24 cellular contexts compared by ENCODE assay signal in the genomic region with DNA sequence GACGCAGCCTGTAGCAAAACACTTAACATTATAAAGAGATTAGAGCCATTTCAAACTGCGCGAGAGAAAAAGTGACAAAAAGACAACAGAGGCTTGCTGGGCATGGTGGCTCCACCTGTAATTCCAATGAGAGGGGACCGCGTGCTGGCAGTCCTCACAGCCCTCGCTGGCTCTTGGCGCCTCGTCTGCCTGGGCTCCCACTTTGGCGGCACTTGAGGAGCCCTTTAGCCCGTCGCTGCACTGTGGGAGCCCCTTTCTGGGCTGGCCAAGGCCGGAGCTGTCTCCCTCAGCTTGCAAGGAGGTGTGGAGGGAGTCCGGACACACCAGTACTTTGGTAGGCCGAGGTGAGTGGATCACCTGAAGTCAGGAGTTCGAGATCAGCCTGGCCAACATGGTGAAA.
"Had no signal": no experiment of that assay in that cellular context is flagged by ENCODE, and none has a peak within 500 bp of the region (broad histone marks: within the 10 kb centered on the region; RNA-seq: fewer than 3 reads in every experiment).

No MANE protein-coding gene starts in this region.

- H3K79me2 ChIP-seq: hepatocyte had no signal

- H3K27me3 ChIP-seq: esophagus muscularis mucosa, foreskin keratinocyte, gastroesophageal sphincter, heart left ventricle, hepatocyte, left lung, ovary, spleen, transverse colon, upper lobe of right lung, uterus had no signal

- H3K27me3 Mint-ChIP-seq: naive thymus-derived CD8-positive, alpha-beta T cell; stimulated activated naive B cell treated with anti-CD40 and anti-IgM and Interleukin-4, amounts not matched to agents 10 μg/mL and 1 μg/mL and 100 μg/mL, for 72 hours; stimulated activated naive CD8-positive, alpha-beta T cell treated with anti-CD3 and anti-CD28 coated beads, Interleukin-15, Interleukin-2, amounts not matched to agents 100 ng/mL and 50 ng/mL, for 24 hours had no signal

- H3K9me3 Mint-ChIP-seq: naive thymus-derived CD8-positive, alpha-beta T cell; nephron progenitor cell; stimulated activated naive B cell treated with anti-CD40 and anti-IgM and Interleukin-4, amounts not matched to agents 10 μg/mL and 1 μg/mL and 100 μg/mL, for 72 hours; stimulated activated naive CD8-positive, alpha-beta T cell treated with anti-CD3 and anti-CD28 coated beads, Interleukin-15, Interleukin-2, amounts not matched to agents 100 ng/mL and 50 ng/mL, for 24 hours had no signal

- H3K27ac ChIP-seq: esophagus muscularis mucosa, foreskin keratinocyte, gastroesophageal sphincter, heart left ventricle, hepatocyte, left lung, ovary, psoas muscle, skin epidermis, transverse colon, upper lobe of right lung, uterus had no signal

- H3K9me3 ChIP-seq: esophagus muscularis mucosa, gastroesophageal sphincter, left lung, ovary, psoas muscle, transverse colon, upper lobe of right lung, uterus had no signal

- H3K4me2 ChIP-seq: hepatocyte had no signal

- H3K27ac Mint-ChIP-seq: nephron progenitor cell; stimulated activated naive CD8-positive, alpha-beta T cell treated with anti-CD3 and anti-CD28 coated beads, Interleukin-15, Interleukin-2, amounts not matched to agents 100 ng/mL and 50 ng/mL, for 24 hours had no signal

- H3K4me1 Mint-ChIP-seq: nephron progenitor cell had no signal

- H3K4me1 ChIP-seq: esophagus muscularis mucosa, gastroesophageal sphincter, heart left ventricle, psoas muscle, upper lobe of right lung, uterus had no signal

- DNase-seq: effector memory CD4-positive, alpha-beta T cell; foreskin keratinocyte; heart left ventricle; left cardiac atrium; midbrain; occipital lobe; ovary; psoas muscle; spleen; stimulated activated naive B cell treated with anti-CD40 and anti-IgM and Interleukin-4, amounts not matched to agents 10 μg/mL and 1 μg/mL and 100 μg/mL, for 72 hours; transverse colon; upper lobe of right lung; uterus had no signal

- FAIRE-seq: colon, islet of Langerhans had no signal

- H3K4me3 ChIP-seq: esophagus muscularis mucosa, gastroesophageal sphincter, heart left ventricle, hepatocyte, left lung, ovary, psoas muscle, skin epidermis, transverse colon, upper lobe of right lung, uterus had no signal

- ATAC-seq: gastroesophageal sphincter; heart left ventricle; left cardiac atrium; left lung; naive thymus-derived CD8-positive, alpha-beta T cell; psoas muscle; right cardiac atrium had no signal

- H3K36me3 Mint-ChIP-seq: naive thymus-derived CD8-positive, alpha-beta T cell had no signal

- H3K4me3 Mint-ChIP-seq: nephron progenitor cell had no signal

- H3K36me3 ChIP-seq: esophagus muscularis mucosa, gastroesophageal sphincter, heart left ventricle, left lung, ovary, spleen, transverse colon, upper lobe of right lung, uterus had no signal

- H2AFZ ChIP-seq: hepatocyte had no signal
